Comparison of ENCODE assay signal across 25 cellular contexts in genomic region chr9:112544477-112544876, GRCh38. TPM values are rescaled to one million over a fixed set of nuclear protein-coding genes. Genes with fewer than 3 reads are reported as not detected.
DNase-seq lines count a peak whose midpoint lies in the region; ATAC-seq, FAIRE-seq and TF ChIP-seq lines count a peak whose summit lies in the region.
"Had no signal": no experiment of that assay in that cellular context is flagged by ENCODE, and none has a peak within 500 bp of the region (broad histone marks: within the 10 kb centered on the region; RNA-seq: fewer than 3 reads in every experiment).

No MANE protein-coding gene starts in this region.

- CTCF ChIA-PET in activated CD8-positive, alpha-beta T cell treated with anti-CD3 and anti-CD28 coated beads for 36 hours (lab: Charles Lee): interaction anchor here (0.8 kb wide), 1 partner anchor 24 kb away, joined by 3 read pairs; no protein-coding TSS in a partner anchor
- CTCF ChIA-PET in activated CD8-positive, alpha-beta T cell treated with anti-CD3 and anti-CD28 coated beads, Interleukin-2, amount 10 ng/mL, durations not matched to agents 7 days and 5 days (lab: Charles Lee): interaction anchor here (1.3 kb wide), 1 partner anchor 358 kb away, joined by 3 read pairs; no protein-coding TSS in a partner anchor
- CTCF ChIA-PET in K562 (lab: Yijun Ruan, JAX; ENCODE audit: low intra/inter-chr PET ratio): no interaction called here

- H3K23ac ChIP-seq in mesenchymal stem cell (ENCODE audit: low read length in 2 of 2): no peak overlapping the region

- 27% methylated on average over 1 of the region's 1 CpG for WGBS in K562 (ENCODE audit: insufficient coverage, low coverage, missing lambda C conversion rate)
- no CpG with 5 or more reads among the region's 1 CpG for WGBS in mesenchymal stem cell

- no peak overlapping the region for H3K14ac ChIP-seq in mesenchymal stem cell (ENCODE audit: low read length in 2 of 2)

- no TSS peak for BruUV-seq in K562 (replicated peaks; lab: Mats Ljungman, UMichigan)

- peaks cover 11% of the 10 kb centered on the region for H3K79me1 ChIP-seq in mesenchymal stem cell (replicated peaks; ENCODE audit: low read length, poor library complexity, severe bottlenecking)

- TF ChIP-seq POLR2A in K562 (conservative IDR thresholded peaks at IDR 0.05): no peak

- no peak overlapping the region for H2AK5ac ChIP-seq in mesenchymal stem cell (ENCODE audit: low read length, severe bottlenecking)

- H3K9ac ChIP-seq in K562 (ENCODE audit: insufficient read depth in 1 of 2, low read depth in 2 of 2, low read length in 2 of 2): no peak overlapping the region
- no peak overlapping the region for H3K9ac ChIP-seq in mesenchymal stem cell (ENCODE audit: low read length)
- H3K9ac ChIP-seq: BLaER1 treated with 17β-estradiol and CSF1 and Interleukin-3, amounts not matched to agents 10 nM and 100 nM had no signal

- H2BK5ac ChIP-seq in mesenchymal stem cell (ENCODE audit: low read depth, low read length, poor library complexity, severe bottlenecking): no peak overlapping the region

- no peak overlapping the region for H2BK12ac ChIP-seq in mesenchymal stem cell (ENCODE audit: low read length in 2 of 2)

- H3K79me2 ChIP-seq in K562 (ENCODE audit: control insufficient read depth, insufficient read depth, low read length): peaks cover 76% of the 10 kb centered on the region

- H3K4me2 ChIP-seq in K562 (ENCODE audit: insufficient read depth, low read length) (no peak overlapping the region), mesenchymal stem cell (ENCODE audit: low read length, poor library complexity, severe bottlenecking) (no peak overlapping the region)

- peaks cover 14% of the 10 kb centered on the region for H3K4me1 Mint-ChIP-seq in activated CD8-positive, alpha-beta T cell treated with anti-CD3 and anti-CD28 coated beads for 36 hours (ENCODE audit: low read depth)
- peaks cover 16% of the 10 kb centered on the region for H3K4me1 Mint-ChIP-seq in activated CD8-positive, alpha-beta T cell treated with anti-CD3 and anti-CD28 coated beads, Interleukin-2, amount 10 ng/mL, durations not matched to agents 7 days and 5 days (ENCODE audit: low read depth)
- peaks cover 26% of the 10 kb centered on the region for H3K4me1 Mint-ChIP-seq in stimulated activated naive CD8-positive, alpha-beta T cell treated with anti-CD3 and anti-CD28 coated beads, Interleukin-15, amount 100 ng/mL, for 72 hours

- H3K4me3 ChIP-seq in K562 (no peak overlapping the region), mesenchymal stem cell (ENCODE audit: insufficient read depth in 1 of 2, low read depth in 1 of 2, low read length in 2 of 2) (no peak overlapping the region)
- H3K4me3 ChIP-seq: BLaER1 treated with 17β-estradiol and CSF1 and Interleukin-3, amounts not matched to agents 10 nM and 100 nM had no signal

- H3K18ac ChIP-seq in mesenchymal stem cell (ENCODE audit: low read depth in 1 of 2, low read length in 2 of 2): no peak overlapping the region

- H2BK120ac ChIP-seq in mesenchymal stem cell (ENCODE audit: low read depth, low read length): no peak overlapping the region

- H2BK15ac ChIP-seq in mesenchymal stem cell (ENCODE audit: low read depth, poor library complexity, severe bottlenecking): no peak overlapping the region

- H3K4me1 ChIP-seq in K562 (replicated peaks in 1 of 2; ENCODE audit: control insufficient read depth in 2 of 2, insufficient read depth in 2 of 2, low read length in 2 of 2): peaks cover 21 to 60% of the 10 kb centered on the region in 2 experiments
- H3K4me1 ChIP-seq in mesenchymal stem cell (ENCODE audit: control insufficient read depth, insufficient read depth, low read depth, low read length): peaks cover 2% of the 10 kb centered on the region

- TF ChIP-seq CTCF in activated CD8-positive, alpha-beta T cell treated with anti-CD3 and anti-CD28 coated beads for 36 hours (IDR thresholded peaks at IDR 0.05): no peak
- no peak for TF ChIP-seq CTCF in K562 (IDR thresholded peaks at IDR 0.05 in 2 of 3, conservative IDR thresholded peaks at IDR 0.05 in 1 of 3; ENCODE audit: insufficient read depth in 2 of 3, low read depth in 1 of 3, low read length in 3 of 3)

- no peak for TF ChIP-seq EP300 in K562 (IDR thresholded peaks at IDR 0.05; ENCODE audit: low read length)

- H3K27me3 ChIP-seq in K562 (ENCODE audit: control insufficient read depth in 2 of 2, insufficient read depth in 2 of 2, low read length in 2 of 2) (no peaks in the 10 kb centered on the region), mesenchymal stem cell (ENCODE audit: control insufficient read depth in 1 of 2, insufficient read depth in 1 of 2, low read length in 2 of 2) (no peaks in the 10 kb centered on the region)
- H3K27me3 ChIP-seq: BLaER1 treated with 17β-estradiol and CSF1 and Interleukin-3, amounts not matched to agents 10 nM and 100 nM had no signal

- peak overlapping the region; percentile 78; the same call in 1 of the 3 replicates for H3K27ac ChIP-seq in K562 (ENCODE audit: extremely low read depth, low read depth, low read length)
- no peak overlapping the region for H3K27ac ChIP-seq in mesenchymal stem cell (ENCODE audit: low read length, poor library complexity, severe bottlenecking)
- H3K27ac ChIP-seq: BLaER1 treated with 17β-estradiol and CSF1 and Interleukin-3, amounts not matched to agents 10 nM and 100 nM; RWPE1 had no signal

- FAIRE-seq in K562 (lab: Jason Lieb, UNC): no peak
- FAIRE-seq: A204.1, GM12892, HepG2 had no signal

- peak; percentile 3 for DNase-seq in activated CD8-positive, alpha-beta T cell treated with anti-CD3 and anti-CD28 coated beads for 36 hours
- no peak for DNase-seq in activated CD8-positive, alpha-beta T cell treated with anti-CD3 and anti-CD28 coated beads, Interleukin-2, amount 10 ng/mL, durations not matched to agents 7 days and 5 days
- DNase-seq in HT1080 (ENCODE audit: low read depth) (peak; percentile 33), K562 (ENCODE audit: extremely low read depth in 1 of 4, low spot score in 3 of 4) (peak in 1 of 4 experiments; percentile 51), mesenchymal stem cell (peak; percentile 66), cardiac septum (ENCODE audit: low spot score) (no peak)
- DNase-seq in stimulated activated naive CD8-positive, alpha-beta T cell treated with anti-CD3 and anti-CD28 coated beads, Interleukin-15, amount 100 ng/mL, for 72 hours: no peak
- DNase-seq in activated T-cell treated with anti-CD3 and anti-CD28 coated beads, Interleukin-2, amount 50 U/mL, for 1 hour: no peak
- DNase-seq: AML-193; CD4-positive, alpha-beta T cell; Kasumi-1; NCI-H1105 treated with DMSO at 0.1 percent for 48 hours; NCI-H146; NCI-H2029 treated with DMSO at 0.1 percent for 48 hours; NCI-H226; NCI-H510A; NCI-H69; SHP77 had no signal

- no peak for ATAC-seq in activated CD8-positive, alpha-beta T cell treated with anti-CD3 and anti-CD28 coated beads for 36 hours
- ATAC-seq in activated CD8-positive, alpha-beta T cell treated with anti-CD3 and anti-CD28 coated beads, Interleukin-2, amount 10 ng/mL, durations not matched to agents 7 days and 5 days: no peak
- ATAC-seq in K562: peak; percentile 18
- no peak for ATAC-seq in stimulated activated naive CD8-positive, alpha-beta T cell treated with anti-CD3 and anti-CD28 coated beads, Interleukin-15, amount 100 ng/mL, for 72 hours
- ATAC-seq: HCT116, HepG2, Panc1 had no signal

- intact Hi-C loops in activated CD8-positive, alpha-beta T cell treated with anti-CD3 and anti-CD28 coated beads for 36 hours (cut with micrococcal nuclease): no loop called here
- intact Hi-C loops in K562 (cut with micrococcal nuclease): no loop called here
- intact Hi-C loops in cardiac septum (cut with DNase I): no loop called here

- H3K36me3 ChIP-seq in K562 (ENCODE audit: control insufficient read depth, insufficient read depth, low read length): no peaks in the 10 kb centered on the region
- H3K36me3 ChIP-seq in mesenchymal stem cell (ENCODE audit: control insufficient read depth in 1 of 2, insufficient read depth in 2 of 2, low read depth in 1 of 2, low read length in 2 of 2): no peaks in the 10 kb centered on the region

- in situ Hi-C loops in K562 (cut with MboI): no loop called here

- POLR2A ChIA-PET in activated CD8-positive, alpha-beta T cell treated with anti-CD3 and anti-CD28 coated beads for 36 hours (lab: Charles Lee): no interaction called here
- POLR2A ChIA-PET in activated CD8-positive, alpha-beta T cell treated with anti-CD3 and anti-CD28 coated beads, Interleukin-2, amount 10 ng/mL, durations not matched to agents 7 days and 5 days (lab: Charles Lee): interaction anchor here (0.7 kb wide), 1 partner anchor 263 kb away, joined by 3 read pairs; no protein-coding TSS in a partner anchor
- POLR2A ChIA-PET in K562 (lab: Yijun Ruan, JAX): interaction anchor here (0.6 to 2.4 kb wide), 5 partner anchors 10 to 612 kb away, joined by 3 to 8 read pairs (median 3); no protein-coding TSS in a partner anchor

- H3K36me3 Mint-ChIP-seq in activated CD8-positive, alpha-beta T cell treated with anti-CD3 and anti-CD28 coated beads for 36 hours (ENCODE audit: low read depth): peaks cover 5% of the 10 kb centered on the region
- H3K36me3 Mint-ChIP-seq in activated CD8-positive, alpha-beta T cell treated with anti-CD3 and anti-CD28 coated beads, Interleukin-2, amount 10 ng/mL, durations not matched to agents 7 days and 5 days (ENCODE audit: low read depth): peaks cover 8% of the 10 kb centered on the region

- H4K20me1 ChIP-seq in K562 (replicated peaks; ENCODE audit: control insufficient read depth, insufficient read depth, low read length): no peaks in the 10 kb centered on the region

- no peak for TF ChIP-seq RAD21 in K562 (CRISPR knock-in tag; conservative IDR thresholded peaks at IDR 0.05 in 1 of 2, IDR thresholded peaks at IDR 0.05 in 1 of 2)

- no peaks in the 10 kb centered on the region for H3K9me3 Mint-ChIP-seq in activated CD8-positive, alpha-beta T cell treated with anti-CD3 and anti-CD28 coated beads for 36 hours
- H3K9me3 Mint-ChIP-seq in activated CD8-positive, alpha-beta T cell treated with anti-CD3 and anti-CD28 coated beads, Interleukin-2, amount 10 ng/mL, durations not matched to agents 7 days and 5 days (ENCODE audit: insufficient read depth): no peaks in the 10 kb centered on the region
- no peaks in the 10 kb centered on the region for H3K9me3 Mint-ChIP-seq in stimulated activated naive CD8-positive, alpha-beta T cell treated with anti-CD3 and anti-CD28 coated beads, Interleukin-15, amount 100 ng/mL, for 72 hours
- H3K9me3 Mint-ChIP-seq: CD4-positive, alpha-beta T cell had no signal

- H3K9me1 ChIP-seq in K562 (ENCODE audit: control insufficient read depth, insufficient read depth, low read length): no peaks in the 10 kb centered on the region

- no peak overlapping the region for H4K91ac ChIP-seq in mesenchymal stem cell (ENCODE audit: low read length)

- H3K4ac ChIP-seq in mesenchymal stem cell (ENCODE audit: low read depth in 1 of 2, low read length in 2 of 2): no peak overlapping the region

- H4K8ac ChIP-seq in mesenchymal stem cell (ENCODE audit: low read length): no peak overlapping the region

- no peak overlapping the region for H3K27ac Mint-ChIP-seq in activated CD8-positive, alpha-beta T cell treated with anti-CD3 and anti-CD28 coated beads for 36 hours
- H3K27ac Mint-ChIP-seq in activated CD8-positive, alpha-beta T cell treated with anti-CD3 and anti-CD28 coated beads, Interleukin-2, amount 10 ng/mL, durations not matched to agents 7 days and 5 days: no peak overlapping the region
- H3K27ac Mint-ChIP-seq in stimulated activated naive CD8-positive, alpha-beta T cell treated with anti-CD3 and anti-CD28 coated beads, Interleukin-15, amount 100 ng/mL, for 72 hours: no peak overlapping the region
- H3K27ac Mint-ChIP-seq: CD4-positive, alpha-beta T cell had no signal

- no peak overlapping the region for H3K4me3 Mint-ChIP-seq in activated CD8-positive, alpha-beta T cell treated with anti-CD3 and anti-CD28 coated beads for 36 hours
- H3K4me3 Mint-ChIP-seq in activated CD8-positive, alpha-beta T cell treated with anti-CD3 and anti-CD28 coated beads, Interleukin-2, amount 10 ng/mL, durations not matched to agents 7 days and 5 days: no peak overlapping the region
- no peak overlapping the region for H3K4me3 Mint-ChIP-seq in stimulated activated naive CD8-positive, alpha-beta T cell treated with anti-CD3 and anti-CD28 coated beads, Interleukin-15, amount 100 ng/mL, for 72 hours
- H3K4me3 Mint-ChIP-seq: CD4-positive, alpha-beta T cell had no signal

- H3K27me3 Mint-ChIP-seq in activated CD8-positive, alpha-beta T cell treated with anti-CD3 and anti-CD28 coated beads for 36 hours: no peaks in the 10 kb centered on the region
- no peaks in the 10 kb centered on the region for H3K27me3 Mint-ChIP-seq in activated CD8-positive, alpha-beta T cell treated with anti-CD3 and anti-CD28 coated beads, Interleukin-2, amount 10 ng/mL, durations not matched to agents 7 days and 5 days (ENCODE audit: low read depth)
- no peaks in the 10 kb centered on the region for H3K27me3 Mint-ChIP-seq in stimulated activated naive CD8-positive, alpha-beta T cell treated with anti-CD3 and anti-CD28 coated beads, Interleukin-15, amount 100 ng/mL, for 72 hours
- H3K27me3 Mint-ChIP-seq: CD4-positive, alpha-beta T cell had no signal

- H3K9me3 ChIP-seq in K562 (replicated peaks; ENCODE audit: control insufficient read depth, insufficient read depth, low read depth, low read length): no peaks in the 10 kb centered on the region
- H3K9me3 ChIP-seq in mesenchymal stem cell (ENCODE audit: control insufficient read depth, low read length): no peaks in the 10 kb centered on the region

- H2AFZ ChIP-seq in K562 (ENCODE audit: low read depth, low read length) (no peak overlapping the region), mesenchymal stem cell (ENCODE audit: low read depth, low read length) (no peak overlapping the region)

RNA-seq across cellular contexts. Expression of gene KIAA1958, which starts 57.9 kb away (rescaled TPM):
- total RNA-seq in activated CD8-positive, alpha-beta T cell treated with anti-CD3 and anti-CD28 coated beads for 36 hours: 10 to 100 TPM; 14.9 to 15.3 TPM
- 10 to 100 TPM; 11.1 to 11.5 TPM for total RNA-seq in activated CD8-positive, alpha-beta T cell treated with anti-CD3 and anti-CD28 coated beads, Interleukin-2, amount 10 ng/mL, durations not matched to agents 7 days and 5 days
- total RNA-seq in HT1080 (2014; rRNA removed; shearing (Covaris generic)): 2.3 and 3.5 TPM in 2 replicates
- 2.7 and 3.1 TPM in 2 replicates for polyA plus RNA-seq in HT1080 (2015; cell fraction: cytosol; rRNA removed)
- 2.0 and 3.7 TPM in 2 replicates for polyA plus RNA-seq in HT1080 (2015; cell fraction: nucleus; rRNA removed)
- total RNA-seq in K562 (2011; cell fraction: chromatin; rRNA removed; ENCODE audit: low replicate concordance): 49.8 and 66.2 TPM in 2 replicates
- 22.5 and 29.5 TPM in 2 replicates for total RNA-seq in K562 (2011; cell fraction: nucleolus; rRNA removed)
- 30.6 and 35.2 TPM in 2 replicates for total RNA-seq in K562 (2011; cell fraction: nucleoplasm; rRNA removed)
- total RNA-seq in K562 (2014; rRNA removed) (5.8 and 5.9 TPM in 2 replicates), K562 (2014; rRNA removed; fragmentation: Illumina TruSeq; extraction: Trizol) (10.2 and 10.8 TPM in 2 replicates), K562 (2015; rRNA removed; fragmentation: Illumina TruSeq; extraction: Trizol) (10.1 TPM in 2 replicates), K562 (2021) (14.4 and 16.0 TPM in 2 replicates), cardiac septum (5.3 TPM)
- polyA plus RNA-seq in K562 (2011; rRNA removed) (10.5 and 13.2 TPM in 2 replicates), K562 (2014; fragmentation: Illumina TruSeq; extraction: Trizol) (11.6 and 12.8 TPM in 2 replicates), K562 (2014; fragmentation: Nextera tagmentation; extraction: Ambion mirVana) (1 to 10 TPM; 1.1 to 2.6 TPM), K562 (2014; rRNA removed) (5.2 and 5.9 TPM in 2 replicates)
- polyA plus RNA-seq in K562 (2011; cell fraction: cytosol; rRNA removed): 8.3 and 14.3 TPM in 2 replicates
- 17.4 and 19.9 TPM in 2 replicates for polyA plus RNA-seq in K562 (2011; cell fraction: nucleus; rRNA removed)
- 5.3 and 6.2 TPM in 2 replicates for polyA plus RNA-seq in K562 (2012)
- 52.8 and 56.9 TPM in 2 replicates for polyA minus RNA-seq in K562 (2011; rRNA and poly(A)+ RNA removed)
- 33.8 and 39.5 TPM in 2 replicates for polyA minus RNA-seq in K562 (2011; cell fraction: cytosol; rRNA and poly(A)+ RNA removed)
- 24.6 and 45.3 TPM in 2 replicates for polyA minus RNA-seq in K562 (2011; cell fraction: nucleus; rRNA and poly(A)+ RNA removed)
- 1.2 TPM for polyA plus RNA-seq in mesenchymal stem cell (2013, experiment 1 of 2)
- 1.1 TPM for polyA plus RNA-seq in mesenchymal stem cell (2013, experiment 2 of 2)

Comparison
In these comparisons a context has a peak if more than half of its experiments do, and no peak if none do; other contexts are left out.
1. DNase-seq: peak in activated CD8-positive, alpha-beta T cell treated with anti-CD3 and anti-CD28 coated beads for 36 hours (single experiment), HT1080 (single experiment) and mesenchymal stem cell (single experiment); none in activated CD8-positive, alpha-beta T cell treated with anti-CD3 and anti-CD28 coated beads, Interleukin-2, amount 10 ng/mL, durations not matched to agents 7 days and 5 days (single experiment), stimulated activated naive CD8-positive, alpha-beta T cell treated with anti-CD3 and anti-CD28 coated beads, Interleukin-15, amount 100 ng/mL, for 72 hours (0 of 2), activated T-cell treated with anti-CD3 and anti-CD28 coated beads, Interleukin-2, amount 50 U/mL, for 1 hour (single experiment) and cardiac septum (single experiment).